In the genomic region with DNA sequence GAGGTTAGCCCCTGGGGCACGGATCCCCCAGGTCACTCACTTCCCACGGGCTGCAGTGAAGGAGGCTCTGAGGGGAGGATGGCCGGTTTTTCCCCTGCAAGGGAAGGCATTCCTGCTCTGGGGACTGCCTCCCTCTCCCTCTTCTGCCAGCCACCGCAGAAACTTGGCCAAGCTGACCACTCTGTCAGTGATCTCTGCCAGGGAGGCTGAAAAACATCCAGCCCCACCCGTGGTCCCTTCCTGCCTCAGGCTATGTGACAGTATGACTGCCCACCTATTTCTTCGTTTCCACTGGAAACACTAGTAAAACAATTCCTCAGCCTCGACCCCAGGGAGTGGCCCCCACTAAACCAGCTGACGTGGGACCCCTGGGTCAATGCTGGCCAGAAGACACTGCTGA, we compare ENCODE assay signal across 10 cellular contexts.
DNase-seq lines count a peak whose midpoint lies in the region; ATAC-seq and TF ChIP-seq lines count a peak whose summit lies in the region.
"Had no signal": no experiment of that assay in that cellular context is flagged by ENCODE, and none has a peak within 500 bp of the region (broad histone marks: within the 10 kb centered on the region; RNA-seq: fewer than 3 reads in every experiment).

No MANE protein-coding gene starts in this region.

- H3K4me1 Mint-ChIP-seq in effector memory CD8-positive, alpha-beta T cell (ENCODE audit: low read depth in 2 of 2) = peaks cover 16 to 26% of the 10 kb centered on the region in 2 donors

- no peaks in the 10 kb centered on the region for H3K79me2 ChIP-seq in MM.1S (ENCODE audit: low read length)

- no peaks in the 10 kb centered on the region for H3K36me3 ChIP-seq in BLaER1 treated with 17β-estradiol and CSF1 and Interleukin-3, amounts not matched to agents 10 nM and 100 nM
- no peaks in the 10 kb centered on the region for H3K36me3 ChIP-seq in MM.1S (replicated peaks; ENCODE audit: insufficient read depth, low read length)
- no peaks in the 10 kb centered on the region for H3K36me3 ChIP-seq in neuron (ENCODE audit: insufficient read depth, low read length)
- no peaks in the 10 kb centered on the region for H3K36me3 ChIP-seq in HAP-1 (replicated peaks)
- H3K36me3 ChIP-seq: adrenal gland, SJSA1 had no signal

- in situ Hi-C loops in HAP-1 (cut with MboI; ENCODE audit: low sequenced_read_pairs) = no loop called here

- DNase-seq in MM.1S (no peak), DMS 273 (lab: John Stamatoyannopoulos, UW; ENCODE audit: unreplicated experiment) (no peak), HAP-1 (ENCODE audit: low spot score in 2 of 2) (no peak)
- no peak for DNase-seq in effector memory CD8-positive, alpha-beta T cell

- ATAC-seq in effector memory CD8-positive, alpha-beta T cell (replicated peaks) = no peak
- ATAC-seq in GM19395 (IDR thresholded peaks at IDR 0.05; ENCODE audit: unreplicated experiment) (no peak), GM18868 (IDR thresholded peaks at IDR 0.05; ENCODE audit: unreplicated experiment) (no peak)

- peak overlapping the region in 4 of 10 experiments; percentile 66 to 78 (median 70); a peak in 4 of 20 replicates for H3K4me3 ChIP-seq in BLaER1 treated with 17β-estradiol and CSF1 and Interleukin-3, amounts not matched to agents 10 nM and 100 nM
- H3K4me3 ChIP-seq in MM.1S (ENCODE audit: low read length) (peak overlapping the region; percentile 41; the same call in 1 of the 2 replicates), neuron (ENCODE audit: low read length) (peak overlapping the region; percentile 59), HAP-1 (no peak overlapping the region)

- TF ChIP-seq CTCF in MM.1S (IDR thresholded peaks at IDR 0.05; ENCODE audit: low read length) = no peak

- H3K9me3 ChIP-seq in BLaER1 treated with 17β-estradiol and CSF1 and Interleukin-3, amounts not matched to agents 10 nM and 100 nM (replicated peaks in 1 of 11) = no peaks in the 10 kb centered on the region
- H3K9me3 ChIP-seq in MM.1S (replicated peaks; ENCODE audit: insufficient read depth, low read length) = no peaks in the 10 kb centered on the region
- no peaks in the 10 kb centered on the region for H3K9me3 ChIP-seq in neuron (ENCODE audit: low read length)
- no peaks in the 10 kb centered on the region for H3K9me3 ChIP-seq in HAP-1
- H3K9me3 ChIP-seq: adrenal gland, SJSA1 had no signal

- H3K9ac ChIP-seq in BLaER1 treated with 17β-estradiol and CSF1 and Interleukin-3, amounts not matched to agents 10 nM and 100 nM = 0 out of 22 replicates have a peak overlapping the region, but pooled peaks of 2 of the 11 experiments have one; percentile 76 to 77
- no peak overlapping the region for H3K9ac ChIP-seq in MM.1S (ENCODE audit: low read length)

- H3K27ac ChIP-seq in BLaER1 treated with 17β-estradiol and CSF1 and Interleukin-3, amounts not matched to agents 10 nM and 100 nM = no peak overlapping the region
- H3K27ac ChIP-seq in MM.1S (ENCODE audit: low read length) = no peak overlapping the region
- H3K27ac ChIP-seq: adrenal gland, SJSA1 had no signal

- peak overlapping the region; percentile 74 to 75 for H3K4me3 Mint-ChIP-seq in effector memory CD8-positive, alpha-beta T cell

- H2AFZ ChIP-seq in MM.1S (ENCODE audit: low read length) (no peak overlapping the region), neuron (ENCODE audit: low read depth, low read length) (no peak overlapping the region)

- peak overlapping the region; percentile 92 to 100 (median 99) for H3K4me2 ChIP-seq in BLaER1 treated with 17β-estradiol and CSF1 and Interleukin-3, amounts not matched to agents 10 nM and 100 nM
- H3K4me2 ChIP-seq in MM.1S (ENCODE audit: low read depth, low read length) = peak overlapping the region; percentile 97

- H4K20me1 ChIP-seq in BLaER1 treated with 17β-estradiol and CSF1 and Interleukin-3, amounts not matched to agents 10 nM and 100 nM = peaks cover 0 to 39% (median 21%) of the 10 kb centered on the region in 11 experiments; a peak in 13 of 22 replicates
- H4K20me1 ChIP-seq in MM.1S (ENCODE audit: insufficient read depth, low read length) = no peaks in the 10 kb centered on the region

- H3K9me2 ChIP-seq in MM.1S (replicated peaks; ENCODE audit: insufficient read depth, low read length) = no peaks in the 10 kb centered on the region

- no peaks in the 10 kb centered on the region for H3K27me3 ChIP-seq in BLaER1 treated with 17β-estradiol and CSF1 and Interleukin-3, amounts not matched to agents 10 nM and 100 nM
- H3K27me3 ChIP-seq in MM.1S (replicated peaks; ENCODE audit: insufficient read depth, low read length) (no peaks in the 10 kb centered on the region), neuron (ENCODE audit: insufficient read depth, low read length) (no peaks in the 10 kb centered on the region), HAP-1 (ENCODE audit: low read depth) (no peaks in the 10 kb centered on the region)
- H3K27me3 ChIP-seq: adrenal gland, SJSA1 had no signal

- no peak overlapping the region for H3K27ac Mint-ChIP-seq in effector memory CD8-positive, alpha-beta T cell

- no peaks in the 10 kb centered on the region for H3K36me3 Mint-ChIP-seq in effector memory CD8-positive, alpha-beta T cell (ENCODE audit: insufficient read depth)

- H3K27me3 Mint-ChIP-seq in effector memory CD8-positive, alpha-beta T cell = no peaks in the 10 kb centered on the region

- H3F3A ChIP-seq in MM.1S (ENCODE audit: insufficient read depth, low read length) = peaks cover 6% of the 10 kb centered on the region; the same call in 1 of the 2 replicates

- no peaks in the 10 kb centered on the region for H3K9me3 Mint-ChIP-seq in effector memory CD8-positive, alpha-beta T cell

- H3K4me1 ChIP-seq in BLaER1 treated with 17β-estradiol and CSF1 and Interleukin-3, amounts not matched to agents 10 nM and 100 nM = peaks cover 48 to 70% (median 59%) of the 10 kb centered on the region in 10 experiments
- H3K4me1 ChIP-seq in MM.1S (ENCODE audit: low read length) = peaks cover 14% of the 10 kb centered on the region
- peaks cover 5% of the 10 kb centered on the region for H3K4me1 ChIP-seq in neuron (ENCODE audit: insufficient read depth, low read length)
- H3K4me1 ChIP-seq in HAP-1 = peaks cover 8% of the 10 kb centered on the region
